In the genomic region with DNA sequence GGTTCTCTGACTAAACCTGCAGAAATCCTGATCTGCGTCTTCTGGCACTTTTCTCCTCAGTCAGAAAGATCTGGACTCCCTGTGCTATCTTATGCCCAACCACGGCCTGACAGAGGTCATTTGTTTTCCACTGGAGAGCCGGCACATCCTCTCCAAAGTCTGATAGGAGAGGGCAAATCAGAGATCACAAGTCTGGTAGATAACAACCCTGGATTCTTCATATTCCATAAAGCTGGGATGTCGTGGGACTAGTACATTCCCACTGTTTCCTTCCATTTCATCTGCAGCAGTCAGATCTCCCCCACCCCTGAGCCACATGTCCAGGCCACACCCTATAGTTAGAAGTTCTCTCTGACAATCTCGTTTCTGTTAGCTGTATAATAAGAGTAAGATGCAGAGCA, we compare ENCODE assay signal across 11 cellular contexts.
DNase-seq lines count a peak whose midpoint lies in the region; ATAC-seq and TF ChIP-seq lines count a peak whose summit lies in the region.
"Had no signal": no experiment of that assay in that cellular context is flagged by ENCODE, and none has a peak within 500 bp of the region (broad histone marks: within the 10 kb centered on the region; RNA-seq: fewer than 3 reads in every experiment).

No MANE protein-coding gene starts in this region.

- H3K4me3 Mint-ChIP-seq in glutamatergic neuron (ENCODE audit: unreplicated experiment) = peak overlapping the region; percentile 2
- H3K4me3 Mint-ChIP-seq in activated naive CD8-positive, alpha-beta T cell treated with anti-CD3 and anti-CD28 coated beads for 36 hours = no peak overlapping the region
- H3K4me3 Mint-ChIP-seq: GM23338, neural crest cell had no signal

- H3K4me3 ChIP-seq in SU-DHL-6 (ENCODE audit: insufficient read depth, low read length, poor library complexity, severe bottlenecking) = no peak overlapping the region
- no peak overlapping the region for H3K4me3 ChIP-seq in smooth muscle cell
- H3K4me3 ChIP-seq: GM23338, tibial artery had no signal

- no peaks in the 10 kb centered on the region for H3K27me3 ChIP-seq in SU-DHL-6 (ENCODE audit: low read length)
- no peaks in the 10 kb centered on the region for H3K27me3 ChIP-seq in smooth muscle cell (ENCODE audit: low read depth)
- H3K27me3 ChIP-seq: tibial artery had no signal

- H3K9ac ChIP-seq in SU-DHL-6 (ENCODE audit: low read length) = peak overlapping the region; percentile 43
- no peak overlapping the region for H3K9ac ChIP-seq in smooth muscle cell (ENCODE audit: low read depth)

- peaks cover 40% of the 10 kb centered on the region for H3K4me1 Mint-ChIP-seq in glutamatergic neuron (ENCODE audit: low read depth, unreplicated experiment)
- peaks cover 25% of the 10 kb centered on the region for H3K4me1 Mint-ChIP-seq in activated naive CD8-positive, alpha-beta T cell treated with anti-CD3 and anti-CD28 coated beads for 36 hours

- H3F3A ChIP-seq in SU-DHL-6 (ENCODE audit: insufficient read depth) (peaks cover 19% of the 10 kb centered on the region), smooth muscle cell (ENCODE audit: low read depth) (peaks cover 7% of the 10 kb centered on the region)

- H3K27ac ChIP-seq in SU-DHL-6 (ENCODE audit: low read depth, low read length) (peak overlapping the region; percentile 87), smooth muscle cell (ENCODE audit: low read depth) (peak overlapping the region; percentile 15)

- DNase-seq in EL = peak; percentile 47
- DNase-seq in glutamatergic neuron = no peak
- DNase-seq in smooth muscle cell (lab: John Stamatoyannopoulos, UW; ENCODE audit: unreplicated experiment) = no peak
- DNase-seq in NCI-H1694 (lab: John Stamatoyannopoulos, UW) = no peak
- DNase-seq in activated naive CD8-positive, alpha-beta T cell treated with anti-CD3 and anti-CD28 coated beads for 36 hours = no peak
- DNase-seq: activated effector memory CD4-positive, alpha-beta T cell treated with Interleukin-2 at 50 U/mL for 16 hours; tibial artery had no signal

- H3K4me2 ChIP-seq in SU-DHL-6 (ENCODE audit: low read depth, low read length, poor library complexity, severe bottlenecking) (peak overlapping the region; percentile 55), smooth muscle cell (peak overlapping the region; percentile 57)
- H3K4me2 ChIP-seq: GM23338 had no signal

- no peak overlapping the region for H2AFZ ChIP-seq in SU-DHL-6 (ENCODE audit: low read depth, low read length, severe bottlenecking)
- H2AFZ ChIP-seq in smooth muscle cell (ENCODE audit: low read depth) = no peak overlapping the region
- H2AFZ ChIP-seq: GM23338 had no signal

- 10% methylated on average over 5 of the region's 5 CpGs for WGBS in smooth muscle cell (ENCODE audit: low lambda C conversion rate)

- TF ChIP-seq CTCF in SU-DHL-6 (IDR thresholded peaks at IDR 0.05; ENCODE audit: insufficient read depth, low read length, poor library complexity, severe bottlenecking) = no peak
- TF ChIP-seq CTCF in glutamatergic neuron (IDR thresholded peaks at IDR 0.05; ENCODE audit: partially characterized antibody, unreplicated experiment) = no peak
- no peak for TF ChIP-seq CTCF in smooth muscle cell (IDR thresholded peaks at IDR 0.05; ENCODE audit: borderline replicate concordance, insufficient read depth, poor library complexity, severe bottlenecking)

- no peaks in the 10 kb centered on the region for H3K36me3 ChIP-seq in SU-DHL-6 (ENCODE audit: low read length)
- no peaks in the 10 kb centered on the region for H3K36me3 ChIP-seq in smooth muscle cell (ENCODE audit: low read depth)

- ATAC-seq in GM19455 (IDR thresholded peaks at IDR 0.05; ENCODE audit: unreplicated experiment) = no peak

- no peaks in the 10 kb centered on the region for H3K9me2 ChIP-seq in SU-DHL-6 (replicated peaks; ENCODE audit: insufficient read depth, low read length)

- H3K9me3 ChIP-seq in SU-DHL-6 (ENCODE audit: insufficient read depth, low read length) (no peaks in the 10 kb centered on the region), smooth muscle cell (replicated peaks; ENCODE audit: low read depth) (no peaks in the 10 kb centered on the region)
- H3K9me3 ChIP-seq: tibial artery had no signal

- peaks cover 14% of the 10 kb centered on the region for H3K4me1 ChIP-seq in smooth muscle cell (ENCODE audit: low read depth)

- peaks cover 7% of the 10 kb centered on the region for H3K9me3 Mint-ChIP-seq in glutamatergic neuron (ENCODE audit: unreplicated experiment)
- no peaks in the 10 kb centered on the region for H3K9me3 Mint-ChIP-seq in activated naive CD8-positive, alpha-beta T cell treated with anti-CD3 and anti-CD28 coated beads for 36 hours
- H3K9me3 Mint-ChIP-seq: GM23338, neural crest cell had no signal

- no peaks in the 10 kb centered on the region for H4K20me1 ChIP-seq in SU-DHL-6 (ENCODE audit: low read depth, low read length)
- H4K20me1 ChIP-seq in smooth muscle cell (ENCODE audit: low read depth) = no peaks in the 10 kb centered on the region

- H3K27ac Mint-ChIP-seq in glutamatergic neuron (ENCODE audit: unreplicated experiment) = peak overlapping the region; percentile 90
- H3K27ac Mint-ChIP-seq in activated naive CD8-positive, alpha-beta T cell treated with anti-CD3 and anti-CD28 coated beads for 36 hours = no peak overlapping the region
- H3K27ac Mint-ChIP-seq: GM23338 had no signal

- H3K36me3 Mint-ChIP-seq in glutamatergic neuron (ENCODE audit: unreplicated experiment) = no peaks in the 10 kb centered on the region
- H3K36me3 Mint-ChIP-seq in activated naive CD8-positive, alpha-beta T cell treated with anti-CD3 and anti-CD28 coated beads for 36 hours = peaks cover 8% of the 10 kb centered on the region

- H3K27me3 Mint-ChIP-seq in glutamatergic neuron (ENCODE audit: unreplicated experiment) = peaks cover 11% of the 10 kb centered on the region
- H3K27me3 Mint-ChIP-seq in activated naive CD8-positive, alpha-beta T cell treated with anti-CD3 and anti-CD28 coated beads for 36 hours = no peaks in the 10 kb centered on the region

- no peaks in the 10 kb centered on the region for H3K79me2 ChIP-seq in SU-DHL-6 (ENCODE audit: insufficient read depth, low read length)
- H3K79me2 ChIP-seq in smooth muscle cell (ENCODE audit: low read depth) = no peaks in the 10 kb centered on the region
